ENCODE assay signal across 11 cellular contexts in the genomic region with DNA sequence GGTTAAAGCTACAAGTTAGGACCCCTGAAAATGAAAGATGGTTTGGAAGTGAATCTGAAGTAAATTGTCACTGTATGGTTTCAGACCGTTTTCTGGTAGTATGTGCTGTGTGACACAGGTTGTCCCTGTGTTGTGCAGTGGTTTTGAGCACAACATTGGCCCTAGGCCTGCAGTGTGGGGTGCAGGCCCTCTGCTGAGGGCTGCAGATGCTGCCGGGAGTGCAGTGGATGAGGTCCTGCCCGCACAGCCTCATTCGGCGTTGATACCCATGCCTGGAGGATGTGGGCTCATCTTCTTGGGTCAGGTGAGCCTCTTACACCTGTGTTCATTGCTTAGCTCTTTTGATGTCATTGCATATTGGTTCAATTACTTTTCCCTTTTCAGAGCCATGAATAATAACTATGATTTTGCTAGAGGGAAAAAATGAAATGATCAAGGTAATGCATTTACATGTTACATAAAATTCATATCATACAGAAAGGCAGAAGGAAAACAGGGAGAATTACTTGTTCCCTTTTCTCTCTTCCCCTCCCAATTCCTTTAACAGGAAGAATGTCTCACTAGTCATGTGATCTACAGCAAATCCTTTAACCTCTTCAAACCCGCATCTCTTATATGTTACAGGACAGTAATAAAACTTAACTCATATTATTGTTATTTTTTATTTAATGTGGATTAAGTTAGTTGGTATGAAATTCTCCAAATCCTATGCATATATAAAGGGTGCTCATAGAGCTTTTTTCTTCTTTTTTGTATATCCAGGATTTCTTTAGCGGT. TPM values are rescaled to one million over a fixed set of nuclear protein-coding genes. Genes with fewer than 3 reads are reported as not detected.
DNase-seq lines count a peak whose midpoint lies in the region; TF ChIP-seq lines count a peak whose summit lies in the region.
"Had no signal": no experiment of that assay in that cellular context is flagged by ENCODE, and none has a peak within 500 bp of the region (broad histone marks: within the 10 kb centered on the region; RNA-seq: fewer than 3 reads in every experiment).

No MANE protein-coding gene starts in this region.

- intact Hi-C loops in uterus (cut with DNase I; ENCODE audit: low total_unique reads) (no loop called here), ascending aorta (cut with DNase I) (no loop called here)

- H3K9me3 ChIP-seq in neutrophil (no peaks in the 10 kb centered on the region), uterus (no peaks in the 10 kb centered on the region), ascending aorta (no peaks in the 10 kb centered on the region), Peyer's patch (no peaks in the 10 kb centered on the region)
- H3K9me3 ChIP-seq: HAP-1 had no signal

- H3K36me3 ChIP-seq in neutrophil (peaks cover 5% of the 10 kb centered on the region), uterus (no peaks in the 10 kb centered on the region), ascending aorta (no peaks in the 10 kb centered on the region), Peyer's patch (no peaks in the 10 kb centered on the region)
- H3K36me3 ChIP-seq: HAP-1 had no signal

- H3K4me1 ChIP-seq in neutrophil (ENCODE audit: control insufficient read depth in 1 of 2, insufficient read depth in 1 of 2, low read depth in 1 of 2, low read length in 1 of 2), result peaks cover 100% of the 10 kb centered on the region in 2 experiments
- no peaks in the 10 kb centered on the region for H3K4me1 ChIP-seq in uterus
- H3K4me1 ChIP-seq in ascending aorta, result no peaks in the 10 kb centered on the region
- peaks cover 0 to 25% (median 7%) of the 10 kb centered on the region in 4 donors for H3K4me1 ChIP-seq in Peyer's patch

- no peaks in the 10 kb centered on the region for H3K27me3 ChIP-seq in neutrophil
- no peaks in the 10 kb centered on the region for H3K27me3 ChIP-seq in uterus
- H3K27me3 ChIP-seq in ascending aorta, result no peaks in the 10 kb centered on the region
- no peaks in the 10 kb centered on the region for H3K27me3 ChIP-seq in Peyer's patch

- peak overlapping the region; percentile 95 for H3K27ac ChIP-seq in neutrophil
- no peak overlapping the region for H3K27ac ChIP-seq in coronary artery
- peak overlapping the region in 1 of 2 donors; percentile 64 for H3K27ac ChIP-seq in uterus
- H3K27ac ChIP-seq in ascending aorta, result no peak overlapping the region
- H3K27ac ChIP-seq in Peyer's patch, result peak overlapping the region in 2 of 4 donors; percentile 21 to 43

- H3K4me3 ChIP-seq in choroid plexus epithelial cell (ENCODE audit: low read depth, low read length) (no peak overlapping the region), neutrophil (ENCODE audit: low read depth in 1 of 2, low read length in 1 of 2) (peak overlapping the region; percentile 46 to 58), coronary artery (no peak overlapping the region), uterus (no peak overlapping the region), ascending aorta (no peak overlapping the region), Peyer's patch (no peak overlapping the region)
- H3K4me3 ChIP-seq: HAP-1 had no signal

- DNase-seq in EH (ENCODE audit: low read depth) (peak; percentile 49), OCI-M1 (lab: John Stamatoyannopoulos, UW) (peak; percentile 19), choroid plexus epithelial cell (ENCODE audit: low read depth) (peak; percentile 62), coronary artery (ENCODE audit: low spot score) (no peak), uterus (no peak), ascending aorta (ENCODE audit: low spot score in 2 of 2) (no peak), Peyer's patch (no peak)
- DNase-seq: DND-41, NCI-H1436 had no signal

- no peak for TF ChIP-seq CTCF in choroid plexus epithelial cell (conservative IDR thresholded peaks at IDR 0.05; ENCODE audit: low read depth, low read length)
- TF ChIP-seq CTCF in neutrophil (IDR thresholded peaks at IDR 0.05), result no peak
- no peak for TF ChIP-seq CTCF in coronary artery (IDR thresholded peaks at IDR 0.05)
- no peak for TF ChIP-seq CTCF in uterus (IDR thresholded peaks at IDR 0.05)
- TF ChIP-seq CTCF in ascending aorta (IDR thresholded peaks at IDR 0.05), result no peak
- TF ChIP-seq CTCF in Peyer's patch (IDR thresholded peaks at IDR 0.05), result no peak

- TF ChIP-seq POLR2A in uterus (IDR thresholded peaks at IDR 0.05), result no peak
- TF ChIP-seq POLR2A in Peyer's patch (IDR thresholded peaks at IDR 0.05), result no peak

RNA-seq across cellular contexts. Expression of a gene that starts 48.7 kb away (rescaled TPM):
- total RNA-seq in uterus (10 to 100 TPM in 1 of 4 donors, 1 to 10 TPM in 3; 2.1 to 22.1 (median 7.1) TPM), ascending aorta (5.9 TPM), Peyer's patch (10 to 100 TPM; 28.1 to 50.1 (median 37.5) TPM)

Comparison
In these comparisons a context has a peak if more than half of its experiments do, and no peak if none do; other contexts are left out.
1. DNase-seq: peak in EH (single experiment), OCI-M1 (single experiment) and choroid plexus epithelial cell (single experiment); none in coronary artery (single experiment), uterus (0 of 2), ascending aorta (0 of 2) and Peyer's patch (0 of 3).
2. H3K4me3 ChIP-seq: peak in neutrophil (2 of 2); none in choroid plexus epithelial cell (single experiment), coronary artery (single experiment), uterus (0 of 2), ascending aorta (0 of 2) and Peyer's patch (0 of 4).